ENCODE assay signal across 11 cellular contexts in genomic region chr12:11805043-11805442, GRCh38.
A peak's percentile ranks its signal among the peaks of the same experiment; 100 is the strongest.
DNase-seq lines count a peak whose midpoint lies in the region; ATAC-seq and TF ChIP-seq lines count a peak whose summit lies in the region.
"Had no signal": no experiment of that assay in that cellular context is flagged by ENCODE, and none has a peak within 500 bp of the region (broad histone marks: within the 10 kb centered on the region; RNA-seq: fewer than 3 reads in every experiment).

No MANE protein-coding gene starts in this region.

- H3K9me2 ChIP-seq in Loucy (replicated peaks; ENCODE audit: low read depth, low read length): no peaks in the 10 kb centered on the region

- peaks cover 67% of the 10 kb centered on the region for H3K4me1 ChIP-seq in Loucy (ENCODE audit: insufficient read depth, low read length, poor library complexity, severe bottlenecking)

- no peak overlapping the region for H3K4me2 ChIP-seq in Loucy (ENCODE audit: low read depth, low read length, poor library complexity, severe bottlenecking)

- no peaks in the 10 kb centered on the region for H3K9me3 ChIP-seq in Loucy (ENCODE audit: insufficient read depth, low read depth, low read length)

- peaks cover 98% of the 10 kb centered on the region for H3K79me2 ChIP-seq in Loucy (ENCODE audit: insufficient read depth, low read length)

- peak overlapping the region; percentile 40 for H3K9ac ChIP-seq in Loucy (ENCODE audit: low read depth, low read length, poor library complexity, severe bottlenecking)

- TF ChIP-seq CTCF in Loucy (conservative IDR thresholded peaks at IDR 0.05; ENCODE audit: low read length) (peak; percentile 43), retinal pigment epithelial cell (conservative IDR thresholded peaks at IDR 0.05; ENCODE audit: low read depth, low read length) (peak; percentile 24)

- peaks cover 10% of the 10 kb centered on the region; the same call in 1 of the 2 replicates for H3K36me3 ChIP-seq in Loucy (ENCODE audit: insufficient read depth, low read length)

- no peaks in the 10 kb centered on the region for H4K20me1 ChIP-seq in Loucy (ENCODE audit: insufficient read depth, low read length, poor library complexity, severe bottlenecking)

- ATAC-seq in HG03378 (IDR thresholded peaks at IDR 0.05; ENCODE audit: unreplicated experiment) (no peak), HG03457 (IDR thresholded peaks at IDR 0.05; ENCODE audit: unreplicated experiment) (no peak)

- peak; percentile 29 for DNase-seq in NCI-H1436 (lab: John Stamatoyannopoulos, UW)
- no peak for DNase-seq in NCI-H1436 treated with DMSO at 0.1 percent for 48 hours (lab: John Stamatoyannopoulos, UW)
- DNase-seq in dermis blood vessel endothelial cell: peak; percentile 18
- no peak for DNase-seq in retinal pigment epithelial cell (ENCODE audit: low read depth)
- DNase-seq in midbrain (lab: John Stamatoyannopoulos, UW): no peak
- DNase-seq: activated T-cell treated with anti-CD3 and anti-CD28 coated beads, Interleukin-2, amount 50 U/mL, for 24 hours; NCI-H1092; substantia nigra had no signal

- no peak overlapping the region for H3K4me3 ChIP-seq in Loucy (ENCODE audit: low read length, poor library complexity, severe bottlenecking)
- H3K4me3 ChIP-seq in retinal pigment epithelial cell (ENCODE audit: low read length): no peak overlapping the region

- no peaks in the 10 kb centered on the region for H3K27me3 ChIP-seq in Loucy (ENCODE audit: insufficient read depth, low read length, poor library complexity, severe bottlenecking)

- H2AFZ ChIP-seq in Loucy (ENCODE audit: low read length): no peak overlapping the region

- H3F3A ChIP-seq in Loucy (ENCODE audit: low read depth): no peaks in the 10 kb centered on the region

Comparison
In these comparisons a context has a peak if more than half of its experiments do, and no peak if none do; other contexts are left out.
1. DNase-seq: peak in NCI-H1436 (single experiment) and dermis blood vessel endothelial cell (single experiment); none in NCI-H1436 treated with DMSO at 0.1 percent for 48 hours (single experiment), retinal pigment epithelial cell (single experiment) and midbrain (single experiment).